10 cellular contexts compared by ENCODE assay signal in the genomic region with DNA sequence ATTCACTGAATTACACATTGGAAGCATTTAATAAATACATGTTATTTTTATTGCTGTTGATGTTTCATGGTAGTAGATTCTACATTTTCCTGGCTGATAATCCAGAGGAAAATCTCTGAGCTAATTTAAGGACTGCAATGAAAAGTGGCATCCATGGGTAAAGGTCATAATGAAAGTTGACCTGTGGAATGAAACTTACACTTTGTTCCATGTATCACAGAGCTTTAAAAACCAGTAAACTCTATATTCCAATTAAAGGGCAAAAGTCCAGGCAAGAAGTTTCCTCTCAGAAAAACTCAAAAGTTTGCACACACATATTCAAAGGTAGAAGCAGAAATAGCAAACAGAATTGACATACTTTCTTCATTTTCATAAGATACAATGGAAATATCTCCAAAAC. TPM values are rescaled to one million over a fixed set of nuclear protein-coding genes. Genes with fewer than 3 reads are reported as not detected.
"Had no signal": no experiment of that assay in that cellular context is flagged by ENCODE, and none has a peak within 500 bp of the region (broad histone marks: within the 10 kb centered on the region; RNA-seq: fewer than 3 reads in every experiment).

No MANE protein-coding gene starts in this region.

- H3K9ac ChIP-seq: KMS-11 had no signal

- FAIRE-seq: HTR-8/SVneo, K562 had no signal

- H3K4me2 ChIP-seq: KMS-11 had no signal

- H3K4me3 ChIP-seq: K562 had no signal

- ATAC-seq: K562 had no signal

- DNase-seq: IMR-90, KBM-7, KG1 had no signal

- H3K27ac ChIP-seq: HL-60, KMS-11 had no signal

RNA-seq across cellular contexts. Expression of gene MYF6, which starts 44.8 kb away (rescaled TPM):
- total RNA-seq: HT-29, HT1080, IMR-90, K562 had no signal
- polyA plus RNA-seq: IgD-negative memory B cell, IMR-90, K562 had no signal

RNA-seq across cellular contexts. Expression of gene MYF5, which starts 54.1 kb away (rescaled TPM):
- total RNA-seq: HT-29, HT1080, IMR-90, K562 had no signal
- polyA plus RNA-seq: IgD-negative memory B cell, IMR-90, K562 had no signal
